ENCODE assay signal across 17 cellular contexts in genomic region chr6:157230971-157231370, GRCh38.
"Had no signal": no experiment of that assay in that cellular context is flagged by ENCODE, and none has a peak within 500 bp of the region (broad histone marks: within the 10 kb centered on the region; RNA-seq: fewer than 3 reads in every experiment).

No MANE protein-coding gene starts in this region.

- H3K9me3 ChIP-seq: heart left ventricle had no signal

- H3K4me3 ChIP-seq: heart left ventricle had no signal

- H3K36me3 ChIP-seq: heart left ventricle, WERI-Rb-1 had no signal

- DNase-seq: activated CD4-positive, alpha-beta T cell treated with anti-CD3 and anti-CD28 coated beads, Interleukin-2, amount 50 U/mL, for 48 hours; activated CD8-positive, alpha-beta memory T cell treated with anti-CD3 and anti-CD28 coated beads, Interleukin-2, amount 50 U/mL, for 48 hours; activated effector memory CD4-positive, alpha-beta T cell treated with Interleukin-2 at 50 U/mL for 16 hours; activated naive CD4-positive, alpha-beta T cell treated with anti-CD3 and anti-CD28 coated beads for 36 hours; activated T-cell treated with anti-CD3 and anti-CD28 coated beads, Interleukin-2, amount 50 U/mL, for 72 hours; amygdala; cortex of kidney; nucleus accumbens; stimulated activated CD4-positive, alpha-beta T cell treated with anti-CD3 and anti-CD28 coated beads, Interleukin-2, amount 100 ng/mL, for 48 hours; stimulated activated CD8-positive, alpha-beta memory T cell treated with anti-CD3 and anti-CD28 coated beads, Interleukin-4, amount 100 ng/mL, for 48 hours; stimulated activated naive CD4-positive, alpha-beta T cell treated with Interleukin-2 at 50 U/mL for 16 hours; WERI-Rb-1 had no signal

- FAIRE-seq: endometrium, islet of Langerhans, TTC549 had no signal

- ATAC-seq: activated T-cell treated with anti-CD3 and anti-CD28 coated beads, Interleukin-2, amount 50 U/mL, for 72 hours; heart left ventricle; sciatic nerve had no signal

- H3K27ac ChIP-seq: heart left ventricle, WERI-Rb-1 had no signal
